In genomic region chr14:73763396-73763795, GRCh38 we compare ENCODE assay signal across 1 cellular context.
TF ChIP-seq lines count a peak whose summit lies in the region.

No MANE protein-coding gene starts in this region.

TF ChIP-seq in HepG2, 621 proteins besides CTCF, POLR2A, EP300 and RAD21 (continued from another document and continues in another):
- TF ChIP-seq BCLAF1 (IDR thresholded peaks at IDR 0.05): no peak
- no peak for TF ChIP-seq ZNF567 (CRISPR knock-in tag; IDR thresholded peaks at IDR 0.05; ENCODE audit: borderline replicate concordance)
- TF ChIP-seq HMG20B (CRISPR knock-in tag; conservative IDR thresholded peaks at IDR 0.05): 0 out of 2 replicates have a peak, but pooled peaks have one; percentile 26
- TF ChIP-seq, protein P1, sequence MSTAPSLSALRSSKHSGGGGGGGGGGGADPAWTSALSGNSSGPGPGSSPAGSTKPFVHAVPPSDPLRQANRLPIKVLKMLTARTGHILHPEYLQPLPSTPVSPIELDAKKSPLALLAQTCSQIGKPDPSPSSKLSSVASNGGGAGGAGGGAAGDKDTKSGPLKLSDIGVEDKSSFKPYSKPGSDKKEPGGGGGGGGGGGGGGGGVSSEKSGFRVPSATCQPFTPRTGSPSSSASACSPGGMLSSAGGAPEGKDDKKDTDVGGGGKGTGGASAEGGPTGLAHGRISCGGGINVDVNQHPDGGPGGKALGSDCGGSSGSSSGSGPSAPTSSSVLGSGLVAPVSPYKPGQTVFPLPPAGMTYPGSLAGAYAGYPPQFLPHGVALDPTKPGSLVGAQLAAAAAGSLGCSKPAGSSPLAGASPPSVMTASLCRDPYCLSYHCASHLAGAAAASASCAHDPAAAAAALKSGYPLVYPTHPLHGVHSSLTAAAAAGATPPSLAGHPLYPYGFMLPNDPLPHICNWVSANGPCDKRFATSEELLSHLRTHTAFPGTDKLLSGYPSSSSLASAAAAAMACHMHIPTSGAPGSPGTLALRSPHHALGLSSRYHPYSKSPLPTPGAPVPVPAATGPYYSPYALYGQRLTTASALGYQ (CRISPR knock-in tag; IDR thresholded peaks at IDR 0.05): 0 out of 2 replicates have a peak, but pooled peaks have one; percentile 35
- TF ChIP-seq NFIC (IDR thresholded peaks at IDR 0.05; ENCODE audit: low read length): no peak
- TF ChIP-seq ZHX1 (CRISPR knock-in tag; IDR thresholded peaks at IDR 0.05; ENCODE audit: low read depth): no peak
- TF ChIP-seq, protein P2, sequence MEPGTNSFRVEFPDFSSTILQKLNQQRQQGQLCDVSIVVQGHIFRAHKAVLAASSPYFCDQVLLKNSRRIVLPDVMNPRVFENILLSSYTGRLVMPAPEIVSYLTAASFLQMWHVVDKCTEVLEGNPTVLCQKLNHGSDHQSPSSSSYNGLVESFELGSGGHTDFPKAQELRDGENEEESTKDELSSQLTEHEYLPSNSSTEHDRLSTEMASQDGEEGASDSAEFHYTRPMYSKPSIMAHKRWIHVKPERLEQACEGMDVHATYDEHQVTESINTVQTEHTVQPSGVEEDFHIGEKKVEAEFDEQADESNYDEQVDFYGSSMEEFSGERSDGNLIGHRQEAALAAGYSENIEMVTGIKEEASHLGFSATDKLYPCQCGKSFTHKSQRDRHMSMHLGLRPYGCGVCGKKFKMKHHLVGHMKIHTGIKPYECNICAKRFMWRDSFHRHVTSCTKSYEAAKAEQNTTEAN (CRISPR knock-in tag; conservative IDR thresholded peaks at IDR 0.05): 0 out of 2 replicates have a peak, but pooled peaks have one; percentile 52
- TF ChIP-seq MED8 (CRISPR knock-in tag; IDR thresholded peaks at IDR 0.05; ENCODE audit: insufficient replicate concordance): no peak
- no peak for TF ChIP-seq RNF2 (conservative IDR thresholded peaks at IDR 0.05; ENCODE audit: low read depth)
- TF ChIP-seq SRSF1 (optimal IDR thresholded peaks at IDR 0.05; ENCODE audit: low read depth, low read length): no peak
- 0 out of 2 replicates have a peak, but pooled peaks have one; percentile 11 for TF ChIP-seq BHLHE40 (IDR thresholded peaks at IDR 0.05; ENCODE audit: low read length)
- peak; percentile 65; the same call in 1 of the 2 replicates for TF ChIP-seq FOXA1 (IDR thresholded peaks at IDR 0.05)
- TF ChIP-seq FOXA1 (CRISPR knock-in tag; IDR thresholded peaks at IDR 0.05): peak; percentile 98
- TF ChIP-seq, protein P3, sequence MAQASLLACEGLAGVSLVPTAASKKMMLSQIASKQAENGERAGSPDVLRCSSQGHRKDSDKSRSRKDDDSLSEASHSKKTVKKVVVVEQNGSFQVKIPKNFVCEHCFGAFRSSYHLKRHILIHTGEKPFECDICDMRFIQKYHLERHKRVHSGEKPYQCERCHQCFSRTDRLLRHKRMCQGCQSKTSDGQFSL (CRISPR knock-in tag; IDR thresholded peaks at IDR 0.05): 0 out of 2 replicates have a peak, but pooled peaks have one; percentile 31
- TF ChIP-seq HNRNPUL1 (IDR thresholded peaks at IDR 0.05; ENCODE audit: low read depth, low read length): no peak
- TF ChIP-seq ZNF407 (CRISPR knock-in tag; IDR thresholded peaks at IDR 0.05; ENCODE audit: not compliant biosample characterization): no peak
- TF ChIP-seq LCORL (IDR thresholded peaks at IDR 0.05): no peak
- 0 out of 2 replicates have a peak, but pooled peaks have one; percentile 39 for TF ChIP-seq LCORL (CRISPR knock-in tag; IDR thresholded peaks at IDR 0.05)
- no peak for TF ChIP-seq ZNF10 (CRISPR knock-in tag; IDR thresholded peaks at IDR 0.05; ENCODE audit: borderline replicate concordance, low read depth)
- TF ChIP-seq NFKB2 (CRISPR knock-in tag; IDR thresholded peaks at IDR 0.05; ENCODE audit: borderline replicate concordance): no peak
- no peak for TF ChIP-seq ZNF33A (CRISPR knock-in tag; IDR thresholded peaks at IDR 0.05; ENCODE audit: borderline replicate concordance)
- 0 out of 2 replicates have a peak, but pooled peaks have one; percentile 46 for TF ChIP-seq ZNF605 (CRISPR knock-in tag; IDR thresholded peaks at IDR 0.05)
- no peak for TF ChIP-seq ZNF335 (CRISPR knock-in tag; IDR thresholded peaks at IDR 0.05)
- TF ChIP-seq NR2F2 (IDR thresholded peaks at IDR 0.05; ENCODE audit: borderline replicate concordance, low read depth): no peak; the same call in 1 of the 2 replicates
- TF ChIP-seq HIC2 (CRISPR knock-in tag; IDR thresholded peaks at IDR 0.05; ENCODE audit: low read depth): no peak
- no peak for TF ChIP-seq NFIB (CRISPR knock-in tag; IDR thresholded peaks at IDR 0.05; ENCODE audit: borderline replicate concordance)
- peak; percentile 42; the same call in 1 of the 2 replicates for TF ChIP-seq AHDC1 (CRISPR knock-in tag; IDR thresholded peaks at IDR 0.05; ENCODE audit: borderline replicate concordance)
- TF ChIP-seq ZFP37 (CRISPR knock-in tag; IDR thresholded peaks at IDR 0.05; ENCODE audit: borderline replicate concordance): no peak
